Comparison of ENCODE assay signal across 8 cellular contexts in the genomic region with DNA sequence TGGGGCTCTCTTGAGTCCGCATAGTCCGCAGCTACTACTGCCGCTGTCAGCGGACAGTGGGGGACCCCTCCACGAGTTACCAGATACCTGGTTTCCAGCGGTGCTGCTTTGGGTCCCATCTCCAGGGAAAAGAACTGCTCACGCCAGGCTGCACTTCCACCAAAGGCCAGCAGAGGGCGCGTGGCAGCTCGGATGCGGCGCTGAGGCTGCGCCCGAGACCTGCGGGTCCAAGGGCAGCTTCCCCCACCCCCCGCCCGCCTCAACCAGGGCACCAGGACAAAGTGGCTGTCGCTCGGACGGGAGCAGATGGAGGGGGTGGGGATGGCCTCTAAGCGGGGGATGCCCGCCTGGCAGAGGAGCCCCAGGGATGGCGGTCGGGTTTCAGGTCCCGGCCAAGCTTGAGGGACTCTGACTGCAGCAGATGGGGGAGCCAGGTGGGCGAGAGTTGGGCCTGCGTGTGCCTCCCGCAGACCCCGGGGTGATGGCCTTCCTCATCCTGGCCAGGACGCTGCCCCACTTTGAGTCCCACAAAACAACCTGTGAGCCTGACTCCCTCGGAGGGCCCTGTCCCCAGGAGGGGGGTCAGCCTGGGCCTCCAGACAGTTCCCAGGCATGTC. TPM values are rescaled to one million over a fixed set of nuclear protein-coding genes. Genes with fewer than 3 reads are reported as not detected.
DNase-seq lines count a peak whose midpoint lies in the region; ATAC-seq and TF ChIP-seq lines count a peak whose summit lies in the region.

No MANE protein-coding gene starts in this region.

- no peaks in the 10 kb centered on the region for H3K4me1 Mint-ChIP-seq in HFFc6 (ENCODE audit: low read depth)

- intact Hi-C loops in esophagus squamous epithelium (cut with DNase I), result loop anchor here (10.0 kb wide), 1 partner anchor 432 kb away; no protein-coding TSS in a partner anchor

- H3K4me3 Mint-ChIP-seq in HFFc6, result no peak overlapping the region

- no peaks in the 10 kb centered on the region for H3K4me1 ChIP-seq in esophagus squamous epithelium

- no peak overlapping the region for H3K4me3 ChIP-seq in esophagus squamous epithelium

- peaks cover 1% of the 10 kb centered on the region; the same call in 1 of the 2 replicates for H3K27me3 Mint-ChIP-seq in HFFc6 (ENCODE audit: insufficient read depth)

- peaks cover 8% of the 10 kb centered on the region; the same call in 1 of the 2 replicates for H3K36me3 Mint-ChIP-seq in HFFc6 (ENCODE audit: low read depth)

- no peaks in the 10 kb centered on the region for H3K36me3 ChIP-seq in esophagus squamous epithelium

- H3K9me3 Mint-ChIP-seq in HFFc6, result peaks cover 33% of the 10 kb centered on the region

- DNase-seq in HFFc6 (no peak), esophagus squamous epithelium (lab: John Stamatoyannopoulos, UW) (no peak), SIG-M5 treated with dmso at 0.1 percent for 504 hours (lab: John Stamatoyannopoulos, UW; ENCODE audit: unreplicated experiment) (no peak), NCI-H2171 (lab: John Stamatoyannopoulos, UW) (no peak)
- DNase-seq in activated CD4-positive, alpha-beta T cell treated with anti-CD3 and anti-CD28 coated beads, Interleukin-2, amount 50 U/mL, for 4 hours, result peak; percentile 26 to 29
- DNase-seq in stimulated activated CD4-positive, alpha-beta T cell treated with anti-CD3 and anti-CD28 coated beads, TNF-alpha, amount 100 ng/mL, for 24 hours (ENCODE audit: low read depth in 3 of 3), result peak; percentile 7 to 32 (median 25)

- ATAC-seq in GM18511 (IDR thresholded peaks at IDR 0.05; ENCODE audit: unreplicated experiment) (no peak), GM19452 (IDR thresholded peaks at IDR 0.05; ENCODE audit: unreplicated experiment) (no peak)

- no peak for TF ChIP-seq POLR2A in esophagus squamous epithelium (IDR thresholded peaks at IDR 0.05)

- TF ChIP-seq CTCF in HFFc6 (IDR thresholded peaks at IDR 0.05) (peak; percentile 75), esophagus squamous epithelium (IDR thresholded peaks at IDR 0.05) (peak; percentile 33 to 73 (median 52))

- 75 to 80% methylated on average over 1 to 4 of the region's 31 CpGs for WGBS in esophagus squamous epithelium, 2 donors

- H3K27ac Mint-ChIP-seq in HFFc6, result no peak overlapping the region

- peaks cover 0 to 20% (median 0%) of the 10 kb centered on the region in 4 donors for H3K27me3 ChIP-seq in esophagus squamous epithelium

- peaks cover 0 to 45% (median 15%) of the 10 kb centered on the region in 3 donors for H3K9me3 ChIP-seq in esophagus squamous epithelium

- no peak overlapping the region for H3K27ac ChIP-seq in esophagus squamous epithelium

RNA-seq across cellular contexts. Expression of a gene that starts 23.8 kb away (rescaled TPM):
- total RNA-seq in HFFc6 (2021; fragmentation: NEBNext Ultra II Directional; extraction: Animal tissue kit (Norgen Biotek cat#: 25700)), result not detected
- not detected for total RNA-seq in esophagus squamous epithelium

RNA-seq across cellular contexts. Expression of a gene that starts 45.0 kb away (rescaled TPM):
- not detected for total RNA-seq in HFFc6 (2021; fragmentation: NEBNext Ultra II Directional; extraction: Animal tissue kit (Norgen Biotek cat#: 25700))
- not detected for total RNA-seq in esophagus squamous epithelium

Comparison
In these comparisons a context has a peak if more than half of its experiments do, and no peak if none do; other contexts are left out.
1. DNase-seq: peak in activated CD4-positive, alpha-beta T cell treated with anti-CD3 and anti-CD28 coated beads, Interleukin-2, amount 50 U/mL, for 4 hours (2 of 2) and stimulated activated CD4-positive, alpha-beta T cell treated with anti-CD3 and anti-CD28 coated beads, TNF-alpha, amount 100 ng/mL, for 24 hours (3 of 3); none in HFFc6 (single experiment), esophagus squamous epithelium (single experiment), SIG-M5 treated with dmso at 0.1 percent for 504 hours (single experiment) and NCI-H2171 (single experiment).